22 cellular contexts compared by ENCODE assay signal in genomic region chr2:241548451-241548835, GRCh38.
"Had no signal": no experiment of that assay in that cellular context is flagged by ENCODE, and none has a peak within 500 bp of the region (broad histone marks: within the 10 kb centered on the region; RNA-seq: fewer than 3 reads in every experiment).

No MANE protein-coding gene starts in this region.

- H3K4me3 ChIP-seq: cardiac muscle cell had no signal

- FAIRE-seq: TTC549 had no signal

- H3K27me3 ChIP-seq: brain microvascular endothelial cell had no signal

- H3K4me3 Mint-ChIP-seq: activated CD4-positive, alpha-beta T cell treated with anti-CD3 and anti-CD28 coated beads for 36 hours; activated CD8-positive, alpha-beta T cell treated with anti-CD3 and anti-CD28 coated beads for 36 hours; activated naive CD4-positive, alpha-beta T cell treated with anti-CD3 and anti-CD28 coated beads, Interleukin-2, amount 10 ng/mL, durations not matched to agents 7 days and 5 days; activated naive CD8-positive, alpha-beta T cell treated with anti-CD3 and anti-CD28 coated beads for 36 hours; activated T-cell treated with anti-CD3 and anti-CD28 coated beads, Interleukin-2, amount 50 U/mL, for 72 hours had no signal

- H3K4me1 Mint-ChIP-seq: activated CD4-positive, alpha-beta T cell treated with anti-CD3 and anti-CD28 coated beads for 36 hours; activated naive CD4-positive, alpha-beta T cell treated with anti-CD3 and anti-CD28 coated beads, Interleukin-2, amount 10 ng/mL, durations not matched to agents 7 days and 5 days; activated naive CD8-positive, alpha-beta T cell treated with anti-CD3 and anti-CD28 coated beads for 36 hours had no signal

- H3K9me3 Mint-ChIP-seq: activated CD8-positive, alpha-beta T cell treated with anti-CD3 and anti-CD28 coated beads for 36 hours; activated naive CD4-positive, alpha-beta T cell treated with anti-CD3 and anti-CD28 coated beads, Interleukin-2, amount 10 ng/mL, durations not matched to agents 7 days and 5 days; activated naive CD8-positive, alpha-beta T cell treated with anti-CD3 and anti-CD28 coated beads for 36 hours; activated T-cell treated with anti-CD3 and anti-CD28 coated beads, Interleukin-2, amount 50 U/mL, for 72 hours; activated T-helper 2 cell treated with anti-CD3 and anti-CD28 coated beads, Interferon-gamma antibody, Interleukin-2, Interleukin-4, amounts not matched to agents 10 μg/mL and 5 μg/mL and 100 μg/mL, durations not matched to agents 14 hours and 24 hours and 36 hours had no signal

- DNase-seq: activated CD4-positive, alpha-beta T cell treated with anti-CD3 and anti-CD28 coated beads for 36 hours; activated CD4-positive, alpha-beta T cell treated with anti-CD3 and anti-CD28 coated beads, Interleukin-2, amount 50 U/mL, for 1 hour; activated CD4-positive, CD25-positive, alpha-beta regulatory T cell; activated CD8-positive, alpha-beta memory T cell treated with anti-CD3 and anti-CD28 coated beads, Interleukin-2, amount 50 U/mL, for 4 hours; activated CD8-positive, alpha-beta T cell treated with anti-CD3 and anti-CD28 coated beads for 36 hours; activated gamma-delta T cell treated with Interleukin-2 at 50 U/mL for 16 hours; activated naive CD4-positive, alpha-beta T cell treated with anti-CD3 and anti-CD28 coated beads, Interleukin-2, amount 10 ng/mL, durations not matched to agents 7 days and 5 days; activated naive CD8-positive, alpha-beta T cell treated with anti-CD3 and anti-CD28 coated beads for 36 hours; activated T-cell treated with anti-CD3 and anti-CD28 coated beads, Interleukin-2, amount 50 U/mL, for 72 hours; brain microvascular endothelial cell; NCI-H1092; NCI-H1417; NCI-H1930; NCI-H510A treated with DMSO at 0.1 percent for 48 hours; NCI-H69; SIG-M5; T-helper 2 cell; T1000 had no signal

- H3K27ac ChIP-seq: brain microvascular endothelial cell, cardiac muscle cell, KMS-11 had no signal

- H3K4me2 ChIP-seq: KMS-11 had no signal

- H3K36me3 Mint-ChIP-seq: activated naive CD4-positive, alpha-beta T cell treated with anti-CD3 and anti-CD28 coated beads, Interleukin-2, amount 10 ng/mL, durations not matched to agents 7 days and 5 days; activated naive CD8-positive, alpha-beta T cell treated with anti-CD3 and anti-CD28 coated beads for 36 hours had no signal

- H3K36me3 ChIP-seq: brain microvascular endothelial cell, cardiac muscle cell had no signal

- H3K9ac ChIP-seq: KMS-11 had no signal

- ATAC-seq: activated CD4-positive, alpha-beta T cell treated with anti-CD3 and anti-CD28 coated beads for 36 hours; activated CD8-positive, alpha-beta T cell treated with anti-CD3 and anti-CD28 coated beads for 36 hours; activated T-cell treated with anti-CD3 and anti-CD28 coated beads, Interleukin-2, amount 50 U/mL, for 72 hours had no signal

- H3K27ac Mint-ChIP-seq: activated CD4-positive, alpha-beta T cell treated with anti-CD3 and anti-CD28 coated beads for 36 hours; activated CD8-positive, alpha-beta T cell treated with anti-CD3 and anti-CD28 coated beads for 36 hours; activated naive CD4-positive, alpha-beta T cell treated with anti-CD3 and anti-CD28 coated beads, Interleukin-2, amount 10 ng/mL, durations not matched to agents 7 days and 5 days; activated naive CD8-positive, alpha-beta T cell treated with anti-CD3 and anti-CD28 coated beads for 36 hours; activated T-cell treated with anti-CD3 and anti-CD28 coated beads, Interleukin-2, amount 50 U/mL, for 72 hours; activated T-helper 2 cell treated with anti-CD3 and anti-CD28 coated beads, Interferon-gamma antibody, Interleukin-2, Interleukin-4, amounts not matched to agents 10 μg/mL and 5 μg/mL and 100 μg/mL, durations not matched to agents 14 hours and 24 hours and 36 hours had no signal
